Comparison of ENCODE assay signal across 21 cellular contexts in genomic region chr4:111712093-111712677, GRCh38.
DNase-seq lines count a peak whose midpoint lies in the region; ATAC-seq, FAIRE-seq and TF ChIP-seq lines count a peak whose summit lies in the region.
"Had no signal": no experiment of that assay in that cellular context is flagged by ENCODE, and none has a peak within 500 bp of the region (broad histone marks: within the 10 kb centered on the region; RNA-seq: fewer than 3 reads in every experiment).

No MANE protein-coding gene starts in this region.

- H3K4me3 Mint-ChIP-seq in GM23338 = no peak overlapping the region
- H3K4me3 Mint-ChIP-seq in T-cell = no peak overlapping the region
- H3K4me3 Mint-ChIP-seq: B cell; CD4-positive, CD25-positive, alpha-beta regulatory T cell; CD8-positive, alpha-beta T cell had no signal

- no peaks in the 10 kb centered on the region for H3F3A ChIP-seq in GM23338 (replicated peaks; ENCODE audit: low read depth)

- H3K27ac ChIP-seq in GM23338 (ENCODE audit: low read depth) (no peak overlapping the region), prostate gland (no peak overlapping the region)
- H3K27ac ChIP-seq: BLaER1, C4-2B had no signal

- no peaks in the 10 kb centered on the region for H3K9me3 Mint-ChIP-seq in GM23338
- H3K9me3 Mint-ChIP-seq in T-cell = peaks cover 0 to 3% (median 0%) of the 10 kb centered on the region in 3 donors
- H3K9me3 Mint-ChIP-seq: CD4-positive, CD25-positive, alpha-beta regulatory T cell had no signal

- H3K27me3 ChIP-seq in GM23338 (ENCODE audit: insufficient read depth) (no peaks in the 10 kb centered on the region), prostate gland (replicated peaks; ENCODE audit: insufficient read depth) (no peaks in the 10 kb centered on the region)
- H3K27me3 ChIP-seq: BLaER1 had no signal

- no peaks in the 10 kb centered on the region for H3K36me3 Mint-ChIP-seq in GM23338 (ENCODE audit: low read depth)
- H3K36me3 Mint-ChIP-seq in T-cell = no peaks in the 10 kb centered on the region
- H3K36me3 Mint-ChIP-seq: CD4-positive, CD25-positive, alpha-beta regulatory T cell; CD8-positive, alpha-beta T cell had no signal

- H3K4me1 Mint-ChIP-seq in GM23338 (no peaks in the 10 kb centered on the region), T-cell (no peaks in the 10 kb centered on the region)
- H3K4me1 Mint-ChIP-seq: B cell; CD4-positive, CD25-positive, alpha-beta regulatory T cell had no signal

- POLR2A ChIA-PET in HEK293T (lab: Yijun Ruan, JAX) = no interaction called here
- POLR2A ChIA-PET in T-cell (lab: Charles Lee) = no interaction called here

- H3K9me2 ChIP-seq in GM23338 (ENCODE audit: insufficient read depth) = no peaks in the 10 kb centered on the region

- WGBS in prostate gland = 34% methylated on average over 3 of the region's 3 CpGs

- no peak overlapping the region for H3K4me2 ChIP-seq in GM23338
- H3K4me2 ChIP-seq: BLaER1 had no signal

- CTCF ChIA-PET in HEK293T (lab: Yijun Ruan, JAX) = no interaction called here
- CTCF ChIA-PET in T-cell (lab: Charles Lee) = no interaction called here

- H3K27ac Mint-ChIP-seq in GM23338 = no peak overlapping the region
- no peak overlapping the region for H3K27ac Mint-ChIP-seq in T-cell
- H3K27ac Mint-ChIP-seq: B cell; CD8-positive, alpha-beta T cell had no signal

- H3K9me3 ChIP-seq in prostate gland = no peaks in the 10 kb centered on the region
- H3K9me3 ChIP-seq: BLaER1, Caco-2 had no signal

- FAIRE-seq in A204.1 (lab: Jason Lieb, UNC) = peak; percentile 21
- FAIRE-seq: GM12878, H1 had no signal

- no peaks in the 10 kb centered on the region for H4K20me1 ChIP-seq in GM23338 (replicated peaks; ENCODE audit: insufficient read depth)
- H4K20me1 ChIP-seq: BLaER1 had no signal

- DNase-seq in GM23338 (ENCODE audit: low spot score) (no peak), HEK293T (ENCODE audit: extremely low spot score) (peak; percentile 32), NCI-H69 (lab: John Stamatoyannopoulos, UW) (peak; percentile 78), prostate gland (ENCODE audit: low spot score) (no peak), T-cell (no peak)
- no peak for DNase-seq in activated effector memory CD4-positive, alpha-beta T cell treated with anti-CD3 and anti-CD28 coated beads, Interleukin-2, amount 50 U/mL, for 16 hours
- DNase-seq: Caco-2; CD4-positive, CD25-positive, alpha-beta regulatory T cell; CD8-positive, alpha-beta T cell; DMS79; EL; GDM1; H7 had no signal

- intact Hi-C loops in prostate gland (cut with DNase I) = no loop called here

- H3K4me1 ChIP-seq in GM23338 (ENCODE audit: insufficient read depth) (no peaks in the 10 kb centered on the region), prostate gland (replicated peaks) (no peaks in the 10 kb centered on the region)
- H3K4me1 ChIP-seq: BLaER1, Caco-2 had no signal

- peak overlapping the region; percentile 12; the same call in 1 of the 2 replicates for H2AFZ ChIP-seq in GM23338

- TF ChIP-seq POLR2A in prostate gland (IDR thresholded peaks at IDR 0.05) = no peak

- H3K4me3 ChIP-seq in GM23338 (no peak overlapping the region), prostate gland (no peak overlapping the region)
- H3K4me3 ChIP-seq: BLaER1, GM12878 had no signal

- TF ChIP-seq CTCF in GM23338 (conservative IDR thresholded peaks at IDR 0.05; ENCODE audit: low read depth in 2 of 2) (no peak), prostate gland (IDR thresholded peaks at IDR 0.05) (no peak)

- ATAC-seq in GM23338 = no peak
- ATAC-seq in GM19035 (IDR thresholded peaks at IDR 0.05; ENCODE audit: unreplicated experiment) = no peak
- no peak for ATAC-seq in T-cell (replicated peaks in 1 of 4)
- ATAC-seq: CD8-positive, alpha-beta T cell; GM12878; HCT116 had no signal

- H3K27me3 Mint-ChIP-seq in GM23338 (ENCODE audit: insufficient read depth, low read depth, poor library complexity) (no peaks in the 10 kb centered on the region), T-cell (no peaks in the 10 kb centered on the region)
- H3K27me3 Mint-ChIP-seq: B cell; CD4-positive, CD25-positive, alpha-beta regulatory T cell had no signal

- H3K36me3 ChIP-seq in GM23338 (ENCODE audit: insufficient read depth) (no peaks in the 10 kb centered on the region), prostate gland (no peaks in the 10 kb centered on the region)
- H3K36me3 ChIP-seq: BLaER1 had no signal

- H3K79me2 ChIP-seq in GM23338 (replicated peaks; ENCODE audit: insufficient read depth) = no peaks in the 10 kb centered on the region

TF ChIP-seq in GM23338, 12 proteins besides CTCF, POLR2A, EP300 and RAD21 (continues in another document):
- TF ChIP-seq STAT1 (IDR thresholded peaks at IDR 0.05; ENCODE audit: unreplicated experiment) = no peak
- TF ChIP-seq CREB1 (CRISPR knock-in tag; IDR thresholded peaks at IDR 0.05; ENCODE audit: low read depth) = no peak
- TF ChIP-seq NANOG (IDR thresholded peaks at IDR 0.05; ENCODE audit: borderline replicate concordance) = no peak
- no peak for TF ChIP-seq EZH2phosphoT487 (IDR thresholded peaks at IDR 0.05; ENCODE audit: unreplicated experiment)
- no peak for TF ChIP-seq POLR2AphosphoS5 (IDR thresholded peaks at IDR 0.05; ENCODE audit: low read depth)
- no peak for TF ChIP-seq JUNB (IDR thresholded peaks at IDR 0.05; ENCODE audit: unreplicated experiment)
- no peak for TF ChIP-seq ZNF331 (CRISPR knock-in tag; IDR thresholded peaks at IDR 0.05; ENCODE audit: low read depth)

TF ChIP-seq in HEK293T, 16 proteins besides CTCF, POLR2A, EP300 and RAD21:
- TF ChIP-seq SP1 (IDR thresholded peaks at IDR 0.05) (no peak), CTBP1 (IDR thresholded peaks at IDR 0.05; ENCODE audit: borderline replicate concordance) (peak; percentile 92), L3MBTL2 (conservative IDR thresholded peaks at IDR 0.05) (peak; percentile 56; the same call in 1 of the 2 replicates), HDGF (IDR thresholded peaks at IDR 0.05; ENCODE audit: borderline replicate concordance) (no peak), LEF1 (IDR thresholded peaks at IDR 0.05; ENCODE audit: borderline replicate concordance) (peak; percentile 39; the same call in 1 of the 2 replicates)
- TF ChIP-seq, protein P1, sequence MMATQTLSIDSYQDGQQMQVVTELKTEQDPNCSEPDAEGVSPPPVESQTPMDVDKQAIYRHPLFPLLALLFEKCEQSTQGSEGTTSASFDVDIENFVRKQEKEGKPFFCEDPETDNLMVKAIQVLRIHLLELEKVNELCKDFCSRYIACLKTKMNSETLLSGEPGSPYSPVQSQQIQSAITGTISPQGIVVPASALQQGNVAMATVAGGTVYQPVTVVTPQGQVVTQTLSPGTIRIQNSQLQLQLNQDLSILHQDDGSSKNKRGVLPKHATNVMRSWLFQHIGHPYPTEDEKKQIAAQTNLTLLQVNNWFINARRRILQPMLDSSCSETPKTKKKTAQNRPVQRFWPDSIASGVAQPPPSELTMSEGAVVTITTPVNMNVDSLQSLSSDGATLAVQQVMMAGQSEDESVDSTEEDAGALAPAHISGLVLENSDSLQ (IDR thresholded peaks at IDR 0.05) = peak; percentile 96
TF ChIP-seq in HEK293T: peak in this region for 4.

Comparison
In these comparisons a context has a peak if more than half of its experiments do, and no peak if none do; other contexts are left out.
1. DNase-seq: peak in HEK293T (single experiment) and NCI-H69 (single experiment); none in GM23338 (single experiment), prostate gland (single experiment), activated effector memory CD4-positive, alpha-beta T cell treated with anti-CD3 and anti-CD28 coated beads, Interleukin-2, amount 50 U/mL, for 16 hours (single experiment) and T-cell (0 of 34).